Comparison of ENCODE assay signal across 24 cellular contexts in genomic region chr17:44255915-44256314, GRCh38. TPM values are rescaled to one million over a fixed set of nuclear protein-coding genes. Genes with fewer than 3 reads are reported as not detected.
DNase-seq lines count a peak whose midpoint lies in the region; ATAC-seq, FAIRE-seq and TF ChIP-seq lines count a peak whose summit lies in the region.
"Had no signal": no experiment of that assay in that cellular context is flagged by ENCODE, and none has a peak within 500 bp of the region (broad histone marks: within the 10 kb centered on the region; RNA-seq: fewer than 3 reads in every experiment).

No MANE protein-coding gene starts in this region.

- no peak for TF ChIP-seq RAD21 in H1 (IDR thresholded peaks at IDR 0.05 in 1 of 2, conservative IDR thresholded peaks at IDR 0.05 in 1 of 2; ENCODE audit: low read depth in 2 of 2, low read length in 2 of 2)

- FAIRE-seq in H1 (lab: Jason Lieb, UNC): no peak
- FAIRE-seq: A204.1, D721Med, RCC 7860 had no signal

- H3K79me2 ChIP-seq in H1 (ENCODE audit: control insufficient read depth in 1 of 2, insufficient read depth in 2 of 2, low read length in 2 of 2): no peaks in the 10 kb centered on the region

- TF ChIP-seq CTCF in H1 (IDR thresholded peaks at IDR 0.05; ENCODE audit: control extremely low read depth in 1 of 3, insufficient read depth in 1 of 3, low read depth in 1 of 3, low read length in 3 of 3): no peak

- H2BK20ac ChIP-seq in H1 (ENCODE audit: low read length): no peak overlapping the region

- no peak overlapping the region for H3K4me2 ChIP-seq in H1 (ENCODE audit: insufficient read depth in 1 of 2, low read depth in 2 of 2, low read length in 2 of 2)
- H3K4me2 ChIP-seq: BLaER1 treated with 17β-estradiol and CSF1 and Interleukin-3, amounts not matched to agents 10 nM and 100 nM had no signal

- no peak overlapping the region for H3K27ac ChIP-seq in H1 (ENCODE audit: low read depth, low read length)
- H3K27ac ChIP-seq: BLaER1 treated with 17β-estradiol and CSF1 and Interleukin-3, amounts not matched to agents 10 nM and 100 nM; GM23248; HL-60; SK-N-MC had no signal

- H3K23me2 ChIP-seq in H1 (ENCODE audit: low read depth, low read length): peaks cover 4% of the 10 kb centered on the region; the same call in 1 of the 2 replicates

- no peak overlapping the region for H3K18ac ChIP-seq in H1 (ENCODE audit: extremely low read depth, low read length)

- no peak overlapping the region for H2BK5ac ChIP-seq in H1 (ENCODE audit: low read depth, low read length)

- H3K79me1 ChIP-seq in H1 (ENCODE audit: low read depth, low read length): no peaks in the 10 kb centered on the region

- H2BK120ac ChIP-seq in H1 (replicated peaks; ENCODE audit: low read depth, low read length): no peak overlapping the region

- no peaks in the 10 kb centered on the region for H4K20me1 ChIP-seq in H1 (replicated peaks in 1 of 2; ENCODE audit: control insufficient read depth in 1 of 2, insufficient read depth in 2 of 2, low read length in 2 of 2)

- H3K9ac ChIP-seq in H1 (replicated peaks in 1 of 4; ENCODE audit: extremely low read depth in 1 of 4, low read depth in 3 of 4, low read length in 3 of 4): no peak overlapping the region
- H3K9ac ChIP-seq: BLaER1 treated with 17β-estradiol and CSF1 and Interleukin-3, amounts not matched to agents 10 nM and 100 nM; GM23248 had no signal

- no peak overlapping the region for H4K8ac ChIP-seq in H1 (ENCODE audit: extremely low read depth, insufficient read depth, low read length)

- WGBS in H1 (ENCODE audit: extremely low coverage in 1 of 2, insufficient coverage in 1 of 2, insufficient read length in 1 of 2, insufficient replicate concordance in 2 of 2, low coverage in 1 of 2, low lambda C conversion rate in 2 of 2, missing lambda C conversion rate in 1 of 2), 2 experiments: 76 to 100% methylated on average over 2 of the region's 2 CpGs

- peak overlapping the region; percentile 80 for H3K56ac ChIP-seq in H1 (replicated peaks; ENCODE audit: insufficient read length, low read depth, low read length)

- no peak overlapping the region for H2AFZ ChIP-seq in H1 (ENCODE audit: low read length)
- H2AFZ ChIP-seq: GM23248 had no signal

- no peak overlapping the region for H4K5ac ChIP-seq in H1 (ENCODE audit: insufficient read length, low read depth, low read length)

- H3K36me3 ChIP-seq in H1 (ENCODE audit: control insufficient read depth in 2 of 4, insufficient read depth in 4 of 4, low read length in 3 of 4): no peaks in the 10 kb centered on the region
- H3K36me3 ChIP-seq: BLaER1 treated with 17β-estradiol and CSF1 and Interleukin-3, amounts not matched to agents 10 nM and 100 nM had no signal

- ATAC-seq in HG02610 (IDR thresholded peaks at IDR 0.05; ENCODE audit: unreplicated experiment): no peak

- CTCF ChIA-PET in HEK293T (lab: Yijun Ruan, JAX): no interaction called here
- CTCF ChIA-PET in H1 (lab: Charles Lee; ENCODE audit: partially characterized antibody): interaction anchor here (0.8 to 1.3 kb wide), 5 partner anchors 11 to 63 kb away, joined by 3 to 4 read pairs (median 3); no protein-coding TSS in a partner anchor

- H3K4me3 ChIP-seq in H1 (ENCODE audit: extremely low read depth in 1 of 4, insufficient read depth in 2 of 4, low read depth in 3 of 4, low read length in 4 of 4): no peak overlapping the region
- H3K4me3 ChIP-seq: BLaER1 treated with 17β-estradiol and CSF1 and Interleukin-3, amounts not matched to agents 10 nM and 100 nM; GM23248; SK-N-MC had no signal

- H3K14ac ChIP-seq in H1 (ENCODE audit: insufficient read length): no peak overlapping the region

- no peak overlapping the region for H3K23ac ChIP-seq in H1 (ENCODE audit: insufficient read length)

- POLR2A ChIA-PET in HEK293T (lab: Yijun Ruan, JAX) (interaction anchor here (1.2 kb wide), 1 partner anchor 9 kb away, joined by 3 read pairs; no protein-coding TSS in a partner anchor), H1 (lab: Charles Lee; ENCODE audit: partially characterized antibody) (interaction anchor here (1.0 to 1.1 kb wide), 2 partner anchors 36 to 42 kb away, joined by 3 to 5 read pairs; partner anchors contain the start of gene UBTF)

- no peak overlapping the region for H4K91ac ChIP-seq in H1 (replicated peaks; ENCODE audit: insufficient read length, low read length)

- no peak for DNase-seq in HEK293T (ENCODE audit: extremely low spot score)
- DNase-seq in H1 (ENCODE audit: low read depth in 1 of 2, low spot score in 2 of 2): no peak
- DNase-seq in activated CD8-positive, alpha-beta memory T cell treated with anti-CD3 and anti-CD28 coated beads, Interleukin-2, amount 50 U/mL, for 48 hours: no peak
- DNase-seq: AML-193; CD4-positive, alpha-beta T cell; GM23248; H9; KBM-7; NCI-H1105 treated with DMSO at 0.1 percent for 48 hours; NCI-H2029; NCI-H446; NCI-H524 treated with DMSO at 0.1 percent for 48 hours; NCI-H774; SIG-M5 had no signal

- no peak overlapping the region for H2AK5ac ChIP-seq in H1 (ENCODE audit: low read depth, low read length)

- no peaks in the 10 kb centered on the region for H3K27me3 ChIP-seq in H1 (replicated peaks in 1 of 4; ENCODE audit: control insufficient read depth in 3 of 4, extremely low read depth in 1 of 4, insufficient read depth in 3 of 4, low read length in 3 of 4)
- H3K27me3 ChIP-seq: BLaER1 treated with 17β-estradiol and CSF1 and Interleukin-3, amounts not matched to agents 10 nM and 100 nM had no signal

- TF ChIP-seq POLR2A in H1 (IDR thresholded peaks at IDR 0.05; ENCODE audit: control extremely low read depth in 1 of 2, low read depth in 2 of 2, low read length in 2 of 2): no peak

- H3K4me1 ChIP-seq in H1 (replicated peaks in 1 of 4; ENCODE audit: control insufficient read depth in 3 of 4, insufficient read depth in 4 of 4, low read length in 3 of 4): peaks cover 0 to 2% (median 0%) of the 10 kb centered on the region in 4 experiments; a peak in 1 of 7 replicates

- no peak overlapping the region for H2BK12ac ChIP-seq in H1 (ENCODE audit: low read depth, low read length)

- H3K4ac ChIP-seq in H1 (replicated peaks; ENCODE audit: insufficient read length, low read depth, low read length): no peak overlapping the region

- no peak overlapping the region for H2BK15ac ChIP-seq in H1 (ENCODE audit: low read length)

- no peaks in the 10 kb centered on the region for H3K9me3 ChIP-seq in H1 (ENCODE audit: insufficient read depth in 2 of 2, low read depth in 1 of 2, low read length in 1 of 2)
- H3K9me3 ChIP-seq: BLaER1 treated with 17β-estradiol and CSF1 and Interleukin-3, amounts not matched to agents 10 nM and 100 nM had no signal

- no peak for TF ChIP-seq EP300 in H1 (IDR thresholded peaks at IDR 0.05; ENCODE audit: borderline replicate concordance in 1 of 2, low read depth in 2 of 2, low read length in 2 of 2)

TF ChIP-seq in HEK293T, 16 proteins besides CTCF, POLR2A, EP300 and RAD21 (continues in another document):
- TF ChIP-seq ARNT (IDR thresholded peaks at IDR 0.05) (no peak), HDGF (IDR thresholded peaks at IDR 0.05; ENCODE audit: borderline replicate concordance) (no peak), NFRKB (IDR thresholded peaks at IDR 0.05) (no peak), ZNF384 (IDR thresholded peaks at IDR 0.05) (no peak)

TF ChIP-seq in H1, 55 proteins besides CTCF, POLR2A, EP300 and RAD21 (continues in another document):
- TF ChIP-seq MAX (IDR thresholded peaks at IDR 0.05): no peak

RNA-seq across cellular contexts. Expression of gene SLC4A1, which starts 12.0 kb away (rescaled TPM):
- 0.08 TPM in 1 of 2 replicates, not detected in the other for total RNA-seq in H1 (2021; fragmentation: NEBNext Ultra II Directional; extraction: Animal tissue kit (Norgen Biotek cat#: 25700))
- polyA plus RNA-seq in H1 (2011; rRNA removed): 0.08 and 0.09 TPM in 2 replicates
- polyA plus RNA-seq in H1 (2011; cell fraction: cytosol; rRNA removed): 0.09 TPM
- 0.30 TPM for polyA plus RNA-seq in H1 (2011; cell fraction: nucleus; rRNA removed)
- 0.04 to 0.18 TPM (median 0.17 TPM) in 3 of 4 replicates, not detected in the other for polyA plus RNA-seq in H1 (2012, experiment 1 of 2)
- not detected for polyA plus RNA-seq in H1 (2012, experiment 2 of 2)
- 0.02 TPM for polyA plus RNA-seq in H1 (2013, experiment 1 of 2)
- polyA plus RNA-seq in H1 (2013, experiment 2 of 2): 0.04 TPM
- polyA minus RNA-seq in H1 (2011; rRNA and poly(A)+ RNA removed): not detected in 2 replicates
- polyA minus RNA-seq in H1 (2011; cell fraction: cytosol; rRNA and poly(A)+ RNA removed): not detected
- not detected for polyA minus RNA-seq in H1 (2011; cell fraction: nucleus; rRNA and poly(A)+ RNA removed)
- total RNA-seq: CD4-positive, alpha-beta T cell; GM23248; H9; LHCN-M2; MCF 10A; T-helper 1 cell treated with Interleukin-12 subunit alpha and Interleukin-12 subunit beta and Interleukin-4 antibody, amounts not matched to agents 30 ng/mL and 1 ng/mL, for 36 hours had no signal
- polyA plus RNA-seq: GM23248 had no signal

RNA-seq across cellular contexts. Expression of gene UBTF, which starts 36.4 kb away (rescaled TPM):
- 102 and 106 TPM in 2 replicates for total RNA-seq in H1 (2021; fragmentation: NEBNext Ultra II Directional; extraction: Animal tissue kit (Norgen Biotek cat#: 25700))
- 14.7 and 18.0 TPM in 2 replicates for polyA plus RNA-seq in H1 (2011; rRNA removed)
- polyA plus RNA-seq in H1 (2011; cell fraction: cytosol; rRNA removed): 31.4 TPM
- 55.2 TPM for polyA plus RNA-seq in H1 (2011; cell fraction: nucleus; rRNA removed)
- polyA plus RNA-seq in H1 (2012, experiment 1 of 2): 66.1 to 73.3 TPM (median 70.8 TPM) in 4 replicates
- polyA plus RNA-seq in H1 (2012, experiment 2 of 2): 36.4 TPM
- 64.9 TPM for polyA plus RNA-seq in H1 (2013, experiment 1 of 2)
- polyA plus RNA-seq in H1 (2013, experiment 2 of 2): 63.5 TPM
- 24.9 and 28.4 TPM in 2 replicates for polyA minus RNA-seq in H1 (2011; rRNA and poly(A)+ RNA removed)
- 30.1 TPM for polyA minus RNA-seq in H1 (2011; cell fraction: cytosol; rRNA and poly(A)+ RNA removed)
- 42.4 TPM for polyA minus RNA-seq in H1 (2011; cell fraction: nucleus; rRNA and poly(A)+ RNA removed)

RNA-seq across cellular contexts. Expression of gene RUNDC3A, which starts 52.5 kb away (rescaled TPM):
- total RNA-seq in H1 (2021; fragmentation: NEBNext Ultra II Directional; extraction: Animal tissue kit (Norgen Biotek cat#: 25700)): 6.1 and 6.4 TPM in 2 replicates
- polyA plus RNA-seq in H1 (2011; rRNA removed): 13.8 and 15.6 TPM in 2 replicates
- polyA plus RNA-seq in H1 (2011; cell fraction: cytosol; rRNA removed): 11.9 TPM
- 23.7 TPM for polyA plus RNA-seq in H1 (2011; cell fraction: nucleus; rRNA removed)
- polyA plus RNA-seq in H1 (2012, experiment 1 of 2): 4.5 to 8.2 TPM (median 6.2 TPM) in 4 replicates
- polyA plus RNA-seq in H1 (2012, experiment 2 of 2): 5.1 TPM
- polyA plus RNA-seq in H1 (2013, experiment 1 of 2): 4.7 TPM
- 4.5 TPM for polyA plus RNA-seq in H1 (2013, experiment 2 of 2)
- 3.8 and 4.3 TPM in 2 replicates for polyA minus RNA-seq in H1 (2011; rRNA and poly(A)+ RNA removed)
- polyA minus RNA-seq in H1 (2011; cell fraction: cytosol; rRNA and poly(A)+ RNA removed): 6.8 TPM
- 3.4 TPM for polyA minus RNA-seq in H1 (2011; cell fraction: nucleus; rRNA and poly(A)+ RNA removed)
- total RNA-seq: CD4-positive, alpha-beta T cell; LHCN-M2 had no signal

RNA-seq across cellular contexts. Expression of gene ATXN7L3, which starts 56.2 kb away (rescaled TPM):
- 103 and 106 TPM in 2 replicates for total RNA-seq in H1 (2021; fragmentation: NEBNext Ultra II Directional; extraction: Animal tissue kit (Norgen Biotek cat#: 25700))
- 53.7 and 72.5 TPM in 2 replicates for polyA plus RNA-seq in H1 (2011; rRNA removed)
- polyA plus RNA-seq in H1 (2011; cell fraction: cytosol; rRNA removed): 64.5 TPM
- polyA plus RNA-seq in H1 (2011; cell fraction: nucleus; rRNA removed): 132 TPM
- polyA plus RNA-seq in H1 (2012, experiment 1 of 2): 47.6 to 71.4 TPM (median 64.4 TPM) in 4 replicates
- 60.9 TPM for polyA plus RNA-seq in H1 (2012, experiment 2 of 2)
- 50.8 TPM for polyA plus RNA-seq in H1 (2013, experiment 1 of 2)
- 46.4 TPM for polyA plus RNA-seq in H1 (2013, experiment 2 of 2)
- 51.4 and 62.5 TPM in 2 replicates for polyA minus RNA-seq in H1 (2011; rRNA and poly(A)+ RNA removed)
- 36.7 TPM for polyA minus RNA-seq in H1 (2011; cell fraction: cytosol; rRNA and poly(A)+ RNA removed)
- 68.0 TPM for polyA minus RNA-seq in H1 (2011; cell fraction: nucleus; rRNA and poly(A)+ RNA removed)
